ENCODE assay signal across 21 cellular contexts in the genomic region with DNA sequence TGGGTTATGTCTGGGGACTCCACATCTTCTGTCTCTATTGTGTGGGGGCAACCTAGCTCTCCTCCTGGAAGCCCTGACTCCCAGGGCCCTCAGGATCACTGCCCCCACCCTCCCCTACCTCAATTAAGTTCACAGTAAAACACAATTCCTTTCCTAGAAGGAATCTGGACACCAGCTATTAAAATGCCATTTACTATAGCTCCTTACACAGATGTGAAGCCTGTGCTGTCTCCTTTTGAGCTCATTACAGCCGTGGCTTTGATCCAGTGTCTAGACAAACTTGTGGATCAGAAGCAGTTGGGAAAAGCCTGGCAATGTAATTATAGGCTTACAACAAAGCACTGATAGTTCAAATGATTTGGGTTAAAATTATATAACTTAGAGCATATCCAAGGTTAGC.
"Had no signal": no experiment of that assay in that cellular context is flagged by ENCODE, and none has a peak within 500 bp of the region (broad histone marks: within the 10 kb centered on the region; RNA-seq: fewer than 3 reads in every experiment).

No MANE protein-coding gene starts in this region.

- ATAC-seq: esophagus mucosa; gastrocnemius medialis; left lobe of liver; naive thymus-derived CD8-positive, alpha-beta T cell; sciatic nerve; stimulated activated memory B cell treated with anti-CD40 and anti-IgM and Interleukin-4, amounts not matched to agents 10 μg/mL and 1 μg/mL and 100 μg/mL, for 72 hours; stimulated activated naive CD8-positive, alpha-beta T cell treated with anti-CD3 and anti-CD28 coated beads, Interleukin-15, Interleukin-2, amounts not matched to agents 100 U/mL and 50 U/mL, for 24 hours had no signal

- H3K9me3 ChIP-seq: gastrocnemius medialis, thoracic aorta, uterus had no signal

- H3K27me3 ChIP-seq: gastrocnemius medialis, tibial nerve, upper lobe of left lung, uterus had no signal

- H3K4me3 ChIP-seq: dorsolateral prefrontal cortex, gastrocnemius medialis, thoracic aorta, tibial nerve, upper lobe of left lung, uterus had no signal

- H3K4me1 ChIP-seq: gastrocnemius medialis, parathyroid adenoma, upper lobe of left lung, uterus had no signal

- H3K9ac ChIP-seq: parathyroid adenoma had no signal

- H2AFZ ChIP-seq: parathyroid adenoma had no signal

- H3K36me3 ChIP-seq: gastrocnemius medialis, thoracic aorta, tibial nerve, upper lobe of left lung, uterus had no signal

- H3K27ac ChIP-seq: dorsolateral prefrontal cortex, epithelial cell of prostate, gastrocnemius medialis, parathyroid adenoma, thoracic aorta, tibial nerve, upper lobe of left lung, uterus had no signal

- H3K79me2 ChIP-seq: parathyroid adenoma had no signal

- DNase-seq: dorsolateral prefrontal cortex; effector CD4-positive, alpha-beta T cell; foreskin fibroblast; gastrocnemius medialis; head of caudate nucleus; kidney; mesenchymal stem cell; naive thymus-derived CD8-positive, alpha-beta T cell; occipital lobe; stimulated activated CD4-positive, alpha-beta T cell treated with anti-CD3 and anti-CD28 coated beads, Interleukin-4, amount 100 ng/mL, for 4 hours; stimulated activated naive CD8-positive, alpha-beta T cell treated with anti-CD3 and anti-CD28 coated beads, Interleukin-15, Interleukin-2, amounts not matched to agents 100 U/mL and 50 U/mL, for 24 hours; upper lobe of left lung; uterus had no signal
